25 cellular contexts compared by ENCODE assay signal in the genomic region with DNA sequence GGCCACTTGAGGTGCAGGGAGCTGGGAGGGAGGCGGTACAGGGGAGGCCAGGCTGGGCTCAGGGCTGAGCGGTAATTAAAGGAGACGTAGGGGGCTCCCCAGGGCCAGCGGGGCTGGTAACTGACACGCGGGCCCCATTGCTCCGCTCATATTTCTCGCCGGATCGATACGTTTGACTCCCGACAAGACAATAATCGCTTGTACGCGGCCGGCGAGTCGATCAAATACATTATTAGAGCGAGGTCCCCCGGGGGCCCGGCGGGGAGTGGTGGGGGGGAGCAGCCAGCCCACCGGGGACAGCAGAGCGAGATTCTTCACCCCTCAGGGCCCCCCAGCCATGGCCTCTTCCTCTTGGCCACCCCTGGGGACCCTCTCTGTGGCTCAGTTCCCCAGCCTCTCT.
"Had no signal": no experiment of that assay in that cellular context is flagged by ENCODE, and none has a peak within 500 bp of the region (broad histone marks: within the 10 kb centered on the region; RNA-seq: fewer than 3 reads in every experiment).

No MANE protein-coding gene starts in this region.

- DNase-seq: activated CD4-positive, alpha-beta T cell treated with anti-CD3 and anti-CD28 coated beads for 1 hour; activated CD4-positive, alpha-beta T cell treated with anti-CD3 and anti-CD28 coated beads, Interleukin-2, amount 50 U/mL, for 1 hour; activated CD8-positive, alpha-beta T cell treated with anti-CD3 and anti-CD28 coated beads, Interleukin-2, amount 10 ng/mL, durations not matched to agents 7 days and 5 days; activated gamma-delta T cell; activated naive CD4-positive, alpha-beta T cell treated with anti-CD3 and anti-CD28 coated beads, Interleukin-2, amount 50 U/mL, for 16 hours; amygdala; cerebellar nuclear complex; heart right ventricle; islet precursor cell; left cardiac atrium; mesenchymal stem cell; mucosa of descending colon; nucleus accumbens; right lobe of liver; small intestine; stimulated activated CD4-positive, alpha-beta T cell treated with anti-CD3 and anti-CD28 coated beads, Interleukin-2, amount 100 ng/mL, for 24 hours; stimulated activated naive B cell treated with anti-CD40 and anti-IgM and Interleukin-4, amounts not matched to agents 10 μg/mL and 1 μg/mL and 100 μg/mL, for 72 hours; transverse colon had no signal

- H3K4me3 ChIP-seq: coronary artery, gastroesophageal sphincter, heart right ventricle, mucosa of descending colon, right lobe of liver, transverse colon had no signal

- H3K27me3 Mint-ChIP-seq: stimulated activated naive B cell treated with anti-CD40 and anti-IgM and Interleukin-4, amounts not matched to agents 10 μg/mL and 1 μg/mL and 100 μg/mL, for 72 hours had no signal

- H3K27me3 ChIP-seq: right lobe of liver had no signal

- H3K27ac Mint-ChIP-seq: activated CD8-positive, alpha-beta T cell treated with anti-CD3 and anti-CD28 coated beads, Interleukin-2, amount 10 ng/mL, durations not matched to agents 7 days and 5 days; activated T-helper 1 cell treated with anti-CD3 and anti-CD28 coated beads, Interleukin-12 subunit alpha, Interleukin-12 subunit beta, Interleukin-2, Interleukin-4 antibody, amounts not matched to agents 30 ng/mL and 10 ng/mL and 1 ng/mL, durations not matched to agents 14 hours and 24 hours and 36 hours; endodermal cell; stimulated activated naive B cell treated with anti-CD40 and anti-IgM and Interleukin-4, amounts not matched to agents 10 μg/mL and 1 μg/mL and 100 μg/mL, for 72 hours; T-helper 2 cell treated with Interferon-gamma antibody and Interleukin-4, amounts not matched to agents 5 μg/mL and 100 μg/mL, for 36 hours had no signal

- H3K9me3 Mint-ChIP-seq: activated T-helper 1 cell treated with anti-CD3 and anti-CD28 coated beads, Interleukin-12 subunit alpha, Interleukin-12 subunit beta, Interleukin-2, Interleukin-4 antibody, amounts not matched to agents 30 ng/mL and 10 ng/mL and 1 ng/mL, durations not matched to agents 14 hours and 24 hours and 36 hours; endodermal cell; stimulated activated naive B cell treated with anti-CD40 and anti-IgM and Interleukin-4, amounts not matched to agents 10 μg/mL and 1 μg/mL and 100 μg/mL, for 72 hours; T-helper 2 cell treated with Interferon-gamma antibody and Interleukin-4, amounts not matched to agents 5 μg/mL and 100 μg/mL, for 36 hours had no signal

- H3K4me3 Mint-ChIP-seq: activated CD8-positive, alpha-beta T cell treated with anti-CD3 and anti-CD28 coated beads, Interleukin-2, amount 10 ng/mL, durations not matched to agents 7 days and 5 days; activated T-helper 1 cell treated with anti-CD3 and anti-CD28 coated beads, Interleukin-12 subunit alpha, Interleukin-12 subunit beta, Interleukin-2, Interleukin-4 antibody, amounts not matched to agents 30 ng/mL and 10 ng/mL and 1 ng/mL, durations not matched to agents 14 hours and 24 hours and 36 hours; endodermal cell; T-helper 2 cell treated with Interferon-gamma antibody and Interleukin-4, amounts not matched to agents 5 μg/mL and 100 μg/mL, for 36 hours had no signal

- ATAC-seq: activated CD8-positive, alpha-beta T cell treated with anti-CD3 and anti-CD28 coated beads, Interleukin-2, amount 10 ng/mL, durations not matched to agents 7 days and 5 days; gastroesophageal sphincter; heart right ventricle; left cardiac atrium; mucosa of descending colon; right lobe of liver; stimulated activated naive B cell treated with anti-CD40 and anti-IgM and Interleukin-4, amounts not matched to agents 10 μg/mL and 1 μg/mL and 100 μg/mL, for 72 hours had no signal

- H3K36me3 ChIP-seq: gastroesophageal sphincter, heart right ventricle, right lobe of liver, transverse colon had no signal

- H3K9me3 ChIP-seq: gastroesophageal sphincter, heart right ventricle, mucosa of descending colon, right lobe of liver, transverse colon had no signal

- H3K27ac ChIP-seq: coronary artery, epithelial cell of prostate, gastroesophageal sphincter, heart right ventricle, right lobe of liver, transverse colon, VCaP had no signal
